Comparison of ENCODE assay signal across 10 cellular contexts in genomic region chr2:28419003-28419704, GRCh38. TPM values are rescaled to one million over a fixed set of nuclear protein-coding genes. Genes with fewer than 3 reads are reported as not detected.
A peak's percentile ranks its signal among the peaks of the same experiment; 100 is the strongest.
DNase-seq lines count a peak whose midpoint lies in the region; ATAC-seq and TF ChIP-seq lines count a peak whose summit lies in the region.
"Had no signal": no experiment of that assay in that cellular context is flagged by ENCODE, and none has a peak within 500 bp of the region (broad histone marks: within the 10 kb centered on the region; RNA-seq: fewer than 3 reads in every experiment).

No MANE protein-coding gene starts in this region.

- H3K4me3 ChIP-seq in NB4 (ENCODE audit: low read depth, low read length) (no peak overlapping the region), smooth muscle cell (no peak overlapping the region), vagina (no peak overlapping the region), right cardiac atrium (ENCODE audit: low read length) (no peak overlapping the region)

- no peaks in the 10 kb centered on the region for H3K4me1 ChIP-seq in smooth muscle cell (ENCODE audit: low read depth)
- peaks cover 12% of the 10 kb centered on the region for H3K4me1 ChIP-seq in vagina
- peaks cover 6% of the 10 kb centered on the region for H3K4me1 ChIP-seq in right cardiac atrium (ENCODE audit: control insufficient read depth, insufficient read depth, low read length)

- H3K36me3 Mint-ChIP-seq in activated naive CD4-positive, alpha-beta T cell treated with anti-CD3 and anti-CD28 coated beads, Interleukin-2, amount 10 ng/mL, durations not matched to agents 7 days and 5 days = peaks cover 29% of the 10 kb centered on the region
- H3K36me3 Mint-ChIP-seq in effector memory CD8-positive, alpha-beta T cell (ENCODE audit: insufficient read depth) = peaks cover 73% of the 10 kb centered on the region

- TF ChIP-seq CTCF in NB4 (IDR thresholded peaks at IDR 0.05; ENCODE audit: low read depth, low read length) (no peak), smooth muscle cell (IDR thresholded peaks at IDR 0.05; ENCODE audit: borderline replicate concordance, insufficient read depth, poor library complexity, severe bottlenecking) (no peak), vagina (IDR thresholded peaks at IDR 0.05) (no peak)

- H3K27me3 ChIP-seq in smooth muscle cell (ENCODE audit: low read depth) = no peaks in the 10 kb centered on the region
- H3K27me3 ChIP-seq in vagina = no peaks in the 10 kb centered on the region
- H3K27me3 ChIP-seq in right cardiac atrium (ENCODE audit: control insufficient read depth, insufficient read depth) = no peaks in the 10 kb centered on the region

- intact Hi-C loops in vagina (cut with DNase I) (no loop called here), right cardiac atrium (cut with DNase I) (no loop called here)

- H3K9me3 Mint-ChIP-seq in activated naive CD4-positive, alpha-beta T cell treated with anti-CD3 and anti-CD28 coated beads, Interleukin-2, amount 10 ng/mL, durations not matched to agents 7 days and 5 days = no peaks in the 10 kb centered on the region
- no peaks in the 10 kb centered on the region for H3K9me3 Mint-ChIP-seq in effector memory CD8-positive, alpha-beta T cell

- H3K36me3 ChIP-seq in smooth muscle cell (ENCODE audit: low read depth) (peaks cover 12% of the 10 kb centered on the region), vagina (peaks cover 0 to 24% of the 10 kb centered on the region in 2 donors)

- CTCF ChIA-PET in activated naive CD4-positive, alpha-beta T cell treated with anti-CD3 and anti-CD28 coated beads, Interleukin-2, amount 10 ng/mL, durations not matched to agents 7 days and 5 days (lab: Charles Lee) = interaction anchor here (1.3 to 1.4 kb wide), 2 partner anchors 9 to 27 kb away, joined by 3 to 7 read pairs; partner anchors contain the start of gene FOSL2

- ATAC-seq in effector memory CD8-positive, alpha-beta T cell (replicated peaks) = no peak
- ATAC-seq in right cardiac atrium = no peak
- ATAC-seq in HG02981 (IDR thresholded peaks at IDR 0.05; ENCODE audit: unreplicated experiment) = no peak

- H3K27me3 Mint-ChIP-seq in activated naive CD4-positive, alpha-beta T cell treated with anti-CD3 and anti-CD28 coated beads, Interleukin-2, amount 10 ng/mL, durations not matched to agents 7 days and 5 days = no peaks in the 10 kb centered on the region
- no peaks in the 10 kb centered on the region for H3K27me3 Mint-ChIP-seq in effector memory CD8-positive, alpha-beta T cell

- H3K9me3 ChIP-seq in smooth muscle cell (replicated peaks; ENCODE audit: low read depth) = no peaks in the 10 kb centered on the region
- H3K9me3 ChIP-seq in vagina = no peaks in the 10 kb centered on the region
- H3K9me3 ChIP-seq in right cardiac atrium (ENCODE audit: control insufficient read depth, low read length) = no peaks in the 10 kb centered on the region

- peak overlapping the region; percentile 34 for H3K27ac Mint-ChIP-seq in activated naive CD4-positive, alpha-beta T cell treated with anti-CD3 and anti-CD28 coated beads, Interleukin-2, amount 10 ng/mL, durations not matched to agents 7 days and 5 days
- H3K27ac Mint-ChIP-seq in effector memory CD8-positive, alpha-beta T cell = peak overlapping the region; percentile 81 to 100

- H3K27ac ChIP-seq in smooth muscle cell (ENCODE audit: low read depth) (peak overlapping the region; percentile 27), vagina (no peak overlapping the region), right cardiac atrium (ENCODE audit: low read length) (no peak overlapping the region)

- H3K4me3 Mint-ChIP-seq in activated naive CD4-positive, alpha-beta T cell treated with anti-CD3 and anti-CD28 coated beads, Interleukin-2, amount 10 ng/mL, durations not matched to agents 7 days and 5 days = no peak overlapping the region
- H3K4me3 Mint-ChIP-seq in effector memory CD8-positive, alpha-beta T cell = no peak overlapping the region

- no peak overlapping the region for H2AFZ ChIP-seq in smooth muscle cell (ENCODE audit: low read depth)

- 72% methylated on average over 6 of the region's 6 CpGs for WGBS in smooth muscle cell (ENCODE audit: low lambda C conversion rate)
- 93% methylated on average over 6 of the region's 6 CpGs for WGBS in right cardiac atrium

- peaks cover 29% of the 10 kb centered on the region for H3K4me1 Mint-ChIP-seq in activated naive CD4-positive, alpha-beta T cell treated with anti-CD3 and anti-CD28 coated beads, Interleukin-2, amount 10 ng/mL, durations not matched to agents 7 days and 5 days
- H3K4me1 Mint-ChIP-seq in effector memory CD8-positive, alpha-beta T cell (ENCODE audit: low read depth in 2 of 2) = peaks cover 27 to 36% of the 10 kb centered on the region in 2 donors

- H3K9ac ChIP-seq in smooth muscle cell (ENCODE audit: low read depth) = no peak overlapping the region

- DNase-seq in activated naive CD4-positive, alpha-beta T cell treated with anti-CD3 and anti-CD28 coated beads, Interleukin-2, amount 10 ng/mL, durations not matched to agents 7 days and 5 days = no peak
- DNase-seq in activated naive CD4-positive, alpha-beta T cell treated with Interleukin-2 at 50 U/mL for 16 hours = no peak
- DNase-seq in NB4 (ENCODE audit: low read depth) (peak; percentile 43), smooth muscle cell (lab: John Stamatoyannopoulos, UW; ENCODE audit: unreplicated experiment) (no peak), vagina (ENCODE audit: extremely low spot score in 2 of 2) (no peak), right cardiac atrium (no peak)
- DNase-seq in effector memory CD8-positive, alpha-beta T cell = no peak
- DNase-seq: dermis blood vessel endothelial cell, nucleus accumbens had no signal

- H3F3A ChIP-seq in smooth muscle cell (ENCODE audit: low read depth) = peaks cover 42% of the 10 kb centered on the region

- H3K79me2 ChIP-seq in smooth muscle cell (ENCODE audit: low read depth) = peaks cover 28% of the 10 kb centered on the region

- TF ChIP-seq POLR2A in NB4 (IDR thresholded peaks at IDR 0.05; ENCODE audit: extremely low read depth, insufficient read length) (no peak), vagina (IDR thresholded peaks at IDR 0.05) (no peak)

- H3K4me2 ChIP-seq in smooth muscle cell = no peak overlapping the region

- peaks cover 79% of the 10 kb centered on the region for H4K20me1 ChIP-seq in smooth muscle cell (ENCODE audit: low read depth)

RNA-seq across cellular contexts. Expression of gene FOSL2, which starts 26.5 kb away (rescaled TPM):
- total RNA-seq in smooth muscle cell (106 and 120 TPM in 2 replicates), vagina (213 TPM), right cardiac atrium (100 to 1,000 TPM in 1 of 4 donors, 10 to 100 TPM in 3; 38.9 to 128 (median 56.6) TPM)
- polyA plus RNA-seq in smooth muscle cell (70.8 and 72.6 TPM in 2 replicates), right cardiac atrium (46.4 TPM)
